Comparison of ENCODE assay signal across 13 cellular contexts in genomic region chr7:124723012-124723411, GRCh38. TPM values are rescaled to one million over a fixed set of nuclear protein-coding genes. Genes with fewer than 3 reads are reported as not detected.
A peak's percentile ranks its signal among the peaks of the same experiment; 100 is the strongest.
DNase-seq lines count a peak whose midpoint lies in the region; ATAC-seq, FAIRE-seq and TF ChIP-seq lines count a peak whose summit lies in the region.
"Had no signal": no experiment of that assay in that cellular context is flagged by ENCODE, and none has a peak within 500 bp of the region (broad histone marks: within the 10 kb centered on the region; RNA-seq: fewer than 3 reads in every experiment).

No MANE protein-coding gene starts in this region.

- H3K4me1 ChIP-seq in HUES48 (ENCODE audit: control insufficient read depth, insufficient read depth, low read length) (peaks cover 34% of the 10 kb centered on the region), kidney (ENCODE audit: control insufficient read depth in 1 of 2, insufficient read depth in 1 of 2, low read depth in 1 of 2, low read length in 2 of 2) (no peaks in the 10 kb centered on the region)
- H3K4me1 ChIP-seq: adrenal gland had no signal

- H3K9me3 Mint-ChIP-seq in stimulated activated memory B cell treated with anti-CD40 and anti-IgM and Interleukin-4, amounts not matched to agents 10 μg/mL and 1 μg/mL and 100 μg/mL, for 72 hours, result no peaks in the 10 kb centered on the region
- H3K9me3 Mint-ChIP-seq: effector memory CD8-positive, alpha-beta T cell had no signal

- H3K27ac ChIP-seq in HUES48 (ENCODE audit: low read depth, low read length), result peak overlapping the region; percentile 45
- H3K27ac ChIP-seq in kidney (ENCODE audit: low read depth in 2 of 2, low read length in 2 of 2), result no peak overlapping the region
- H3K27ac ChIP-seq: adrenal gland, PC-9 had no signal

- no peak for TF ChIP-seq CTCF in astrocyte of the cerebellum (IDR thresholded peaks at IDR 0.05; ENCODE audit: low read depth, low read length, missing control alignments)
- TF ChIP-seq CTCF in kidney (IDR thresholded peaks at IDR 0.05; ENCODE audit: borderline replicate concordance, extremely low read depth, insufficient read depth), result no peak

- H3K4me3 ChIP-seq in HUES48 (ENCODE audit: low read depth, low read length), result no peak overlapping the region
- no peak overlapping the region for H3K4me3 ChIP-seq in astrocyte of the cerebellum (ENCODE audit: low read depth, low read length)
- no peak overlapping the region for H3K4me3 ChIP-seq in kidney (ENCODE audit: low read length in 2 of 2)
- H3K4me3 ChIP-seq: adrenal gland, GM12878, HAP-1, PC-9 had no signal

- no peaks in the 10 kb centered on the region for H3K9me3 ChIP-seq in HUES48 (ENCODE audit: control insufficient read depth, insufficient read depth, low read length)
- H3K9me3 ChIP-seq in kidney (ENCODE audit: control insufficient read depth in 1 of 2, low read length in 2 of 2), result no peaks in the 10 kb centered on the region
- H3K9me3 ChIP-seq: adrenal gland, HAP-1 had no signal

- peak; percentile 11 for DNase-seq in astrocyte of the cerebellum (ENCODE audit: low read depth)
- DNase-seq in glomerular visceral epithelial cell (ENCODE audit: extremely low spot score), result peak; percentile 29
- DNase-seq in urothelium cell line (ENCODE audit: low spot score), result peak; percentile 11
- DNase-seq in kidney, result no peak
- DNase-seq: adrenal gland; effector memory CD8-positive, alpha-beta T cell; KG1 had no signal

- no peaks in the 10 kb centered on the region for H3K36me3 Mint-ChIP-seq in stimulated activated memory B cell treated with anti-CD40 and anti-IgM and Interleukin-4, amounts not matched to agents 10 μg/mL and 1 μg/mL and 100 μg/mL, for 72 hours

- H3K9ac ChIP-seq in HUES48 (ENCODE audit: low read depth, low read length) (no peak overlapping the region), kidney (ENCODE audit: low read length in 2 of 2) (no peak overlapping the region)

- FAIRE-seq in urothelium cell line (lab: Jason Lieb, UNC) (no peak), kidney (lab: Jason Lieb, UNC) (no peak)
- FAIRE-seq: GM12878 had no signal

- no peak overlapping the region for H3K27ac Mint-ChIP-seq in stimulated activated memory B cell treated with anti-CD40 and anti-IgM and Interleukin-4, amounts not matched to agents 10 μg/mL and 1 μg/mL and 100 μg/mL, for 72 hours
- H3K27ac Mint-ChIP-seq: effector memory CD8-positive, alpha-beta T cell had no signal

- no peaks in the 10 kb centered on the region for H3K36me3 ChIP-seq in HUES48 (ENCODE audit: control insufficient read depth, insufficient read depth, low read length)
- H3K36me3 ChIP-seq in kidney (ENCODE audit: control insufficient read depth in 1 of 2, insufficient read depth in 2 of 2, low read length in 2 of 2), result no peaks in the 10 kb centered on the region
- H3K36me3 ChIP-seq: adrenal gland, HAP-1 had no signal

- in situ Hi-C loops in astrocyte of the cerebellum (cut with HindIII; ENCODE audit: low sequenced_read_pairs), result no loop called here

- intact Hi-C loops in kidney (cut with DNase I), result no loop called here

- ATAC-seq in stimulated activated memory B cell treated with anti-CD40 and anti-IgM and Interleukin-4, amounts not matched to agents 10 μg/mL and 1 μg/mL and 100 μg/mL, for 72 hours, result no peak
- no peak for ATAC-seq in HG03135 (IDR thresholded peaks at IDR 0.05; ENCODE audit: unreplicated experiment)
- ATAC-seq: effector memory CD8-positive, alpha-beta T cell; GM12878 had no signal

- H3K4me3 Mint-ChIP-seq in stimulated activated memory B cell treated with anti-CD40 and anti-IgM and Interleukin-4, amounts not matched to agents 10 μg/mL and 1 μg/mL and 100 μg/mL, for 72 hours, result no peak overlapping the region
- H3K4me3 Mint-ChIP-seq: effector memory CD8-positive, alpha-beta T cell had no signal

- no peaks in the 10 kb centered on the region for H3K27me3 Mint-ChIP-seq in stimulated activated memory B cell treated with anti-CD40 and anti-IgM and Interleukin-4, amounts not matched to agents 10 μg/mL and 1 μg/mL and 100 μg/mL, for 72 hours
- H3K27me3 Mint-ChIP-seq: effector memory CD8-positive, alpha-beta T cell had no signal

- no peaks in the 10 kb centered on the region for H3K27me3 ChIP-seq in HUES48 (ENCODE audit: control insufficient read depth, insufficient read depth, low read length)
- H3K27me3 ChIP-seq: adrenal gland had no signal

- no peaks in the 10 kb centered on the region for H3K4me1 Mint-ChIP-seq in stimulated activated memory B cell treated with anti-CD40 and anti-IgM and Interleukin-4, amounts not matched to agents 10 μg/mL and 1 μg/mL and 100 μg/mL, for 72 hours

RNA-seq across cellular contexts. Expression of gene GPR37, which starts 42.6 kb away (rescaled TPM):
- total RNA-seq in kidney, result 4.4 TPM
- 0.60 TPM for polyA plus RNA-seq in kidney (ENCODE audit: insufficient read depth, low read depth, low replicate concordance)
- total RNA-seq: GM12878 had no signal
